ENCODE assay signal across 1 cellular context in the genomic region with DNA sequence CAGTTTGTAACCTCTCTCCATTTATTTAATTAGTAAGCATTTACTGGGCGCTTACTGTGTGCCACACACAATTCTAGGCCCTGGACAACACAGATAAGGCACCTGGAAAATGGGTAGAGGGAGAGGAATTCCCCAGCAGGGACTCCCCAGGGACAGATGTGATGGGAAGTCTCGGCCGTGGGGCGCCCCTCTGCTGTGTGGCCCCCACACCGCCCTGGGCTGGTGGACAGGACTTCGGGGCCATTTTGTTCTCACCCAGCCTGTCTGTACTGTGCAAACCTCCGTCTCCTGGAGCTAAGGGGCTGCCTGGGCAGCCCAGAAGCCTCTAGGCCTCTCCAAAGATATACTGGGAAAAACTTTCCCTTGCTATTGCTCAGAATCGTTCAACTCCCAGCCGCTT.
TF ChIP-seq lines count a peak whose summit lies in the region.

No MANE protein-coding gene starts in this region.

TF ChIP-seq in H1, 55 proteins besides CTCF, POLR2A, EP300 and RAD21:
- TF ChIP-seq BRCA1 (IDR thresholded peaks at IDR 0.05; ENCODE audit: low read depth, low read length), result no peak
- TF ChIP-seq TAF1 (IDR thresholded peaks at IDR 0.05; ENCODE audit: low read depth, low read length), result no peak
- TF ChIP-seq BCL11A (IDR thresholded peaks at IDR 0.05; ENCODE audit: low read depth in 2 of 2, low read length in 2 of 2), result no peak
- TF ChIP-seq MAFK (IDR thresholded peaks at IDR 0.05; ENCODE audit: low read depth, low read length), result no peak
- no peak for TF ChIP-seq TAF7 (optimal IDR thresholded peaks at IDR 0.05; ENCODE audit: borderline replicate concordance, low read depth, low read length)
